ENCODE assay signal across 8 cellular contexts in the genomic region with DNA sequence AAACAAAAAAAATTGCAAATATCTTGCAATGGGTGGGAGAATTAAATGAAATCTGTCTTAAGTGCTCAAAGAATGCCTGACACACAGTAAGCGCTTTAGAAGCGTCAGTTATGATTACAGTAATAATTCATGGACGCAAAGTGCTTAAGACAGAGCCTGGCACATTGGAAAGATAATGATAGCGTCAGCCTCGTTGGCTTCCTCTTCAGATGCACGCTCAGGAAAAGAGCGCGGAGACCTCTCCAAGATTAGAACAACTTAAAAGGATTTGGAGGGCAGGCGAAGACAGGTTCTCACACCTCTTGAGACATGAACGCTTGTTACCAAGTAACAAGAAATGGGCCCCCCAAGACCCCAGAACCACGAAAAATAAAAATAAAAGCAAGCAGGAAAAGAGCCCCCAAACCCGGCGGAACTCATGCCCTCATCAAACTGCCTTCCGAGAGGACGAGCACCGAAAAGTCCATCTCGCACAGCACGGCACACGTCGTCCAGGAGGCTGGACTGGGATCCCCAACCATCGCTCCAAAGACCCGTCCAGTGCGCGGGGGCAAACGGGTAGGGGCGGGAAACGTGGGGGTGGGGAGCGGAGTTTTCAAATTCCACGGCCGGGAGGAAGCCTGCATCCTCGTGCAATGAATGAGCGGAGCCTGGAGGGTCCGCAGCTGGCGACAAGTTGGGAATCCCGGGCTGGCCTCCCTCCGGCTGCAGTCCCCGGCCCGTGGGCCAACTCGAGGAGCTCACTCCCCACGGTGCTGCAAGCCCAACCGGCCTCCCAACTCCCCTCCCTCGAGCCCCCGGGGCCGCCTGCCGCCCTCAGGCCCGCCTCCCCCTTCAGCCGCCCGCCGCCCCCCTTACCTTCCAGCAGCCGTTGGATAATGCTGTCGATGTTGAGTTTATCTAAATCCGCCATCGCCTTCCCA. TPM values are rescaled to one million over a fixed set of nuclear protein-coding genes. Genes with fewer than 3 reads are reported as not detected.
A peak's percentile ranks its signal among the peaks of the same experiment; 100 is the strongest.
DNase-seq lines count a peak whose midpoint lies in the region; ATAC-seq and TF ChIP-seq lines count a peak whose summit lies in the region.

No MANE protein-coding gene starts in this region.

- H3K4me3 Mint-ChIP-seq in CD4-positive, CD25-positive, alpha-beta regulatory T cell: peak overlapping the region; percentile 93 to 100 (median 98)

- peaks cover 3% of the 10 kb centered on the region for H3K36me3 Mint-ChIP-seq in CD4-positive, CD25-positive, alpha-beta regulatory T cell

- no peaks in the 10 kb centered on the region for H3K27me3 ChIP-seq in CD4-positive, CD25-positive, alpha-beta regulatory T cell (ENCODE audit: control insufficient read depth, insufficient read depth, low read length)

- no peak for TF ChIP-seq POLR2A in lower leg skin (IDR thresholded peaks at IDR 0.05)

- 0% methylated on average over 41 to 47 of the region's 53 CpGs for WGBS in lower leg skin, 2 donors

- peaks cover 20 to 52% (median 41%) of the 10 kb centered on the region in 4 donors for H3K4me1 Mint-ChIP-seq in CD4-positive, CD25-positive, alpha-beta regulatory T cell

- peak overlapping the region; percentile 85 for H3K27ac ChIP-seq in CD4-positive, CD25-positive, alpha-beta regulatory T cell (ENCODE audit: insufficient read depth, low read length, poor library complexity, severe bottlenecking)
- H3K27ac ChIP-seq in SK-N-MC (peak overlapping the region; percentile 85), cingulate gyrus (ENCODE audit: low read depth, low read length) (peak overlapping the region; percentile 77), substantia nigra (ENCODE audit: low read depth, low read length, poor library complexity, severe bottlenecking) (peak overlapping the region; percentile 93)

- H3K9me3 ChIP-seq in CD4-positive, CD25-positive, alpha-beta regulatory T cell (ENCODE audit: control insufficient read depth in 2 of 2, low read length in 2 of 2): no peaks in the 10 kb centered on the region
- H3K9me3 ChIP-seq in SK-N-MC (ENCODE audit: low read depth, low read length): no peaks in the 10 kb centered on the region

- H3K4me1 ChIP-seq in CD4-positive, CD25-positive, alpha-beta regulatory T cell (ENCODE audit: control insufficient read depth, insufficient read depth, low read length, poor library complexity, severe bottlenecking): peaks cover 49% of the 10 kb centered on the region

- H3K9ac ChIP-seq in SK-N-MC (ENCODE audit: insufficient read length): peak overlapping the region; percentile 96

- intact Hi-C loops in lower leg skin (cut with DNase I; ENCODE audit: low total_unique reads): no loop called here

- peak in 2 of 3 donors; percentile 2 to 57 for DNase-seq in CD4-positive, CD25-positive, alpha-beta regulatory T cell
- DNase-seq in HuH-7 (ENCODE audit: low spot score): peak; percentile 32
- DNase-seq in SK-N-MC (ENCODE audit: low read depth, low spot score): no peak
- peak in 1 of 2 donors; percentile 20 for DNase-seq in lower leg skin (ENCODE audit: low spot score in 2 of 2)
- peak in 22 of 49 donors; percentile 21 to 81 (median 46) for DNase-seq in substantia nigra (lab: John Stamatoyannopoulos, UW)
- no peak for DNase-seq in ecto neural progenitor cell (ENCODE audit: low spot score)

- peak in 1 of 2 donors; percentile 2 for ATAC-seq in CD4-positive, CD25-positive, alpha-beta regulatory T cell (ENCODE audit: low read depth in 2 of 2)
- ATAC-seq in GM19438 (IDR thresholded peaks at IDR 0.05; ENCODE audit: low read depth, unreplicated experiment): peak; percentile 1

- peak overlapping the region; percentile 99 for H3K4me3 ChIP-seq in CD4-positive, CD25-positive, alpha-beta regulatory T cell (ENCODE audit: low read depth, low read length)
- H3K4me3 ChIP-seq in SK-N-MC (peak overlapping the region; percentile 89), lower leg skin (ENCODE audit: low read depth, poor library complexity, severe bottlenecking) (peak overlapping the region; percentile 90)

- no peak for TF ChIP-seq CTCF in lower leg skin (IDR thresholded peaks at IDR 0.05)

- H3K9me3 Mint-ChIP-seq in CD4-positive, CD25-positive, alpha-beta regulatory T cell: peaks cover 0 to 2% (median 0%) of the 10 kb centered on the region in 7 donors

- peaks cover 3% of the 10 kb centered on the region for H3K36me3 ChIP-seq in CD4-positive, CD25-positive, alpha-beta regulatory T cell (ENCODE audit: control insufficient read depth, insufficient read depth, low read length)
- H3K36me3 ChIP-seq in SK-N-MC (ENCODE audit: insufficient read depth, low read length): peaks cover 16% of the 10 kb centered on the region

- peaks cover 5% of the 10 kb centered on the region for H3K27me3 Mint-ChIP-seq in CD4-positive, CD25-positive, alpha-beta regulatory T cell

- H3K27ac Mint-ChIP-seq in CD4-positive, CD25-positive, alpha-beta regulatory T cell: peak overlapping the region; percentile 98 to 99 (median 99)

RNA-seq across cellular contexts. Expression of gene PPP1CC, which starts 0.6 kb away (rescaled TPM):
- 166 TPM for total RNA-seq in CD4-positive, CD25-positive, alpha-beta regulatory T cell
- 100 to 1,000 TPM; 166 to 177 (median 175) TPM for polyA plus RNA-seq in CD4-positive, CD25-positive, alpha-beta regulatory T cell
- total RNA-seq in lower leg skin: 10 to 100 TPM; 90.1 to 97.4 (median 91.3) TPM

RNA-seq across cellular contexts. Expression of gene HVCN1, which starts 53.1 kb away (rescaled TPM):
- total RNA-seq in CD4-positive, CD25-positive, alpha-beta regulatory T cell: 6.1 TPM
- 10 to 100 TPM; 19.8 to 50.0 (median 34.8) TPM for polyA plus RNA-seq in CD4-positive, CD25-positive, alpha-beta regulatory T cell
- 1 to 10 TPM; 2.2 to 3.5 (median 3.3) TPM for total RNA-seq in lower leg skin

Comparison
In these comparisons a context has a peak if more than half of its experiments do, and no peak if none do; other contexts are left out.
1. DNase-seq: peak in CD4-positive, CD25-positive, alpha-beta regulatory T cell (2 of 3) and HuH-7 (single experiment); none in SK-N-MC (single experiment) and ecto neural progenitor cell (single experiment).
2. Peak in every context shown above with its lines, with median percentiles within 50 percentile points of each other: H3K27ac ChIP-seq and H3K4me3 ChIP-seq.